ENCODE assay signal across 11 cellular contexts in genomic region chr10:4947039-4947634, GRCh38. TPM values are rescaled to one million over a fixed set of nuclear protein-coding genes. Genes with fewer than 3 reads are reported as not detected.
A peak's percentile ranks its signal among the peaks of the same experiment; 100 is the strongest.
DNase-seq lines count a peak whose midpoint lies in the region; ATAC-seq, FAIRE-seq and TF ChIP-seq lines count a peak whose summit lies in the region.
"Had no signal": no experiment of that assay in that cellular context is flagged by ENCODE, and none has a peak within 500 bp of the region (broad histone marks: within the 10 kb centered on the region; RNA-seq: fewer than 3 reads in every experiment).

No MANE protein-coding gene starts in this region.

- FAIRE-seq in islet of Langerhans (lab: Jason Lieb, UNC), result peak; percentile 13
- FAIRE-seq: bronchial epithelial cell had no signal

- TF ChIP-seq CTCF in body of pancreas (IDR thresholded peaks at IDR 0.05) (no peak), stomach (IDR thresholded peaks at IDR 0.05) (no peak)

- ATAC-seq in body of pancreas (peak; percentile 38), GM21723 (IDR thresholded peaks at IDR 0.05; ENCODE audit: unreplicated experiment) (no peak), GM18517 (IDR thresholded peaks at IDR 0.05; ENCODE audit: unreplicated experiment) (no peak), HG03039 (IDR thresholded peaks at IDR 0.05; ENCODE audit: unreplicated experiment) (no peak)

- intact Hi-C loops in body of pancreas (cut with DNase I), result no loop called here
- intact Hi-C loops in stomach (cut with DNase I; ENCODE audit: low total_unique reads), result no loop called here

- DNase-seq in EL (peak; percentile 5), body of pancreas (no peak), stomach (no peak), hypothalamus (lab: John Stamatoyannopoulos, UW) (no peak)
- DNase-seq: left cardiac atrium had no signal

- H3K36me3 ChIP-seq in body of pancreas (replicated peaks in 1 of 2; ENCODE audit: insufficient read depth in 1 of 2, low read depth in 2 of 2) (no peaks in the 10 kb centered on the region), stomach (no peaks in the 10 kb centered on the region)

- TF ChIP-seq POLR2A in body of pancreas (IDR thresholded peaks at IDR 0.05), result no peak
- no peak for TF ChIP-seq POLR2A in stomach (IDR thresholded peaks at IDR 0.05)

- H3K4me1 ChIP-seq in body of pancreas, result peaks cover 41% of the 10 kb centered on the region
- H3K4me1 ChIP-seq in stomach, result peaks cover 27 to 90% (median 58%) of the 10 kb centered on the region in 4 donors

- no peak for TF ChIP-seq EP300 in stomach (IDR thresholded peaks at IDR 0.05)

- H3K27me3 ChIP-seq in body of pancreas (no peaks in the 10 kb centered on the region), stomach (no peaks in the 10 kb centered on the region)

- H3K27ac ChIP-seq in body of pancreas (peak overlapping the region; percentile 68 to 88 (median 81)), stomach (peak overlapping the region in 4 of 5 donors; percentile 82 to 88 (median 86))

- H3K4me3 ChIP-seq in body of pancreas, result no peak overlapping the region
- no peak overlapping the region for H3K4me3 ChIP-seq in stomach

- H3K9me3 ChIP-seq in body of pancreas, result no peaks in the 10 kb centered on the region
- no peaks in the 10 kb centered on the region for H3K9me3 ChIP-seq in stomach

RNA-seq across cellular contexts. Expression of gene AKR1C1, which starts 16.1 kb away (rescaled TPM):
- total RNA-seq in body of pancreas (10 to 100 TPM; 18.9 to 49.4 TPM), stomach (100 to 1,000 TPM in 1 of 5 donors, 10 to 100 TPM in 4; 17.4 to 227 (median 63.4) TPM)
- polyA plus RNA-seq in stomach, result 100 to 1,000 TPM; 110 to 378 (median 130) TPM

RNA-seq across cellular contexts. Expression of gene AKR1C2, which starts 56.5 kb away (rescaled TPM):
- 1 to 10 TPM; 3.1 to 5.6 TPM for total RNA-seq in body of pancreas
- 100 to 1,000 TPM in 2 of 5 donors, 10 to 100 TPM in 3; 30.4 to 168 (median 64.8) TPM for total RNA-seq in stomach
- 100 to 1,000 TPM in 1 of 3 donors, 10 to 100 TPM in 2; 40.0 to 507 (median 61.5) TPM for polyA plus RNA-seq in stomach
- polyA plus RNA-seq: CD14-positive monocyte had no signal

Comparison
In these comparisons a context has a peak if more than half of its experiments do, and no peak if none do; other contexts are left out.
1. RNA of gene AKR1C2, which starts 56.5 kb away (total RNA-seq): 30.4 to 168 TPM in stomach; 3.1 to 5.6 TPM in body of pancreas; every median in the first group is over 4 times any median in the second.